Comparison of ENCODE assay signal across 20 cellular contexts in genomic region chr18:53458266-53458665, GRCh38.
A peak's percentile ranks its signal among the peaks of the same experiment; 100 is the strongest.
DNase-seq lines count a peak whose midpoint lies in the region; ATAC-seq, FAIRE-seq and TF ChIP-seq lines count a peak whose summit lies in the region.
"Had no signal": no experiment of that assay in that cellular context is flagged by ENCODE, and none has a peak within 500 bp of the region (broad histone marks: within the 10 kb centered on the region; RNA-seq: fewer than 3 reads in every experiment).

No MANE protein-coding gene starts in this region.

- H3K27ac ChIP-seq in heart left ventricle, result no peak overlapping the region
- H3K27ac ChIP-seq: SJCRH30 had no signal

- H3K27me3 ChIP-seq in heart left ventricle, result no peaks in the 10 kb centered on the region
- H3K27me3 ChIP-seq: SJCRH30 had no signal

- ATAC-seq in left ventricle myocardium superior (peak; percentile 41), heart left ventricle (no peak), HG03097 (IDR thresholded peaks at IDR 0.05; ENCODE audit: low FRiP score, unreplicated experiment) (no peak)
- ATAC-seq: T-helper 17 cell had no signal

- no peaks in the 10 kb centered on the region for H3K36me3 ChIP-seq in heart left ventricle
- H3K36me3 ChIP-seq: SJCRH30 had no signal

- DNase-seq in left ventricle myocardium superior, result no peak
- no peak for DNase-seq in heart left ventricle
- peak; percentile 13 for DNase-seq in NCI-H1694 (lab: John Stamatoyannopoulos, UW)
- DNase-seq in astrocyte of the spinal cord (ENCODE audit: low read depth, low spot score), result peak; percentile 32
- DNase-seq in superior temporal gyrus (ENCODE audit: extremely low spot score), result peak; percentile 20
- no peak for DNase-seq in GM12891 (ENCODE audit: insufficient read length, low spot score)
- DNase-seq: Calu3; CD4-positive, alpha-beta T cell; DND-41; IMR-90; Karpas-422; MM.1S; NCI-H1105 treated with DMSO at 0.1 percent for 48 hours; NCI-H2029; OCI-M1; RPMI8226; SJCRH30; T-helper 17 cell had no signal

- in situ Hi-C loops in astrocyte of the spinal cord (cut with HindIII; ENCODE audit: low sequenced_read_pairs), result no loop called here

- intact Hi-C loops in left ventricle myocardium superior (cut with micrococcal nuclease), result no loop called here
- intact Hi-C loops in heart left ventricle (cut with DNase I), result no loop called here

- FAIRE-seq in GM12891 (lab: Jason Lieb, UNC), result no peak
- FAIRE-seq: G401.6 had no signal

- no peak for TF ChIP-seq POLR2A in heart left ventricle (IDR thresholded peaks at IDR 0.05)
- no peak for TF ChIP-seq POLR2A in GM12891 (IDR thresholded peaks at IDR 0.05; ENCODE audit: low read depth, low read length)

- TF ChIP-seq CTCF in heart left ventricle (IDR thresholded peaks at IDR 0.05), result no peak
- TF ChIP-seq CTCF in astrocyte of the spinal cord (IDR thresholded peaks at IDR 0.05; ENCODE audit: low read depth, low read length), result no peak

- H3K4me3 ChIP-seq in heart left ventricle (no peak overlapping the region), astrocyte of the spinal cord (ENCODE audit: low read depth, low read length) (no peak overlapping the region)
- H3K4me3 ChIP-seq: SJCRH30 had no signal

- H3K4me1 ChIP-seq in heart left ventricle, result peaks cover 0 to 21% (median 7%) of the 10 kb centered on the region in 12 donors
- H3K4me1 ChIP-seq: SJCRH30 had no signal

- no peaks in the 10 kb centered on the region for H3K9me3 ChIP-seq in heart left ventricle
- H3K9me3 ChIP-seq: SJCRH30 had no signal

TF ChIP-seq in GM12891, 5 proteins besides CTCF, POLR2A, EP300 and RAD21:
- TF ChIP-seq POU2F2 (IDR thresholded peaks at IDR 0.05; ENCODE audit: low read depth, low read length) (no peak), POLR2AphosphoS5 (IDR thresholded peaks at IDR 0.05; ENCODE audit: low read depth, low read length) (no peak), SPI1 (IDR thresholded peaks at IDR 0.05; ENCODE audit: low read depth, low read length) (no peak), PAX5 (IDR thresholded peaks at IDR 0.05; ENCODE audit: insufficient read depth, low read length, severe bottlenecking) (no peak), TAF1 (IDR thresholded peaks at IDR 0.05; ENCODE audit: low read depth, low read length) (no peak)

Comparison
In these comparisons a context has a peak if more than half of its experiments do, and no peak if none do; other contexts are left out.
1. DNase-seq: peak in NCI-H1694 (single experiment), astrocyte of the spinal cord (single experiment) and superior temporal gyrus (single experiment); none in left ventricle myocardium superior (single experiment), heart left ventricle (0 of 5) and GM12891 (single experiment).